ENCODE assay signal across 8 cellular contexts in the genomic region with DNA sequence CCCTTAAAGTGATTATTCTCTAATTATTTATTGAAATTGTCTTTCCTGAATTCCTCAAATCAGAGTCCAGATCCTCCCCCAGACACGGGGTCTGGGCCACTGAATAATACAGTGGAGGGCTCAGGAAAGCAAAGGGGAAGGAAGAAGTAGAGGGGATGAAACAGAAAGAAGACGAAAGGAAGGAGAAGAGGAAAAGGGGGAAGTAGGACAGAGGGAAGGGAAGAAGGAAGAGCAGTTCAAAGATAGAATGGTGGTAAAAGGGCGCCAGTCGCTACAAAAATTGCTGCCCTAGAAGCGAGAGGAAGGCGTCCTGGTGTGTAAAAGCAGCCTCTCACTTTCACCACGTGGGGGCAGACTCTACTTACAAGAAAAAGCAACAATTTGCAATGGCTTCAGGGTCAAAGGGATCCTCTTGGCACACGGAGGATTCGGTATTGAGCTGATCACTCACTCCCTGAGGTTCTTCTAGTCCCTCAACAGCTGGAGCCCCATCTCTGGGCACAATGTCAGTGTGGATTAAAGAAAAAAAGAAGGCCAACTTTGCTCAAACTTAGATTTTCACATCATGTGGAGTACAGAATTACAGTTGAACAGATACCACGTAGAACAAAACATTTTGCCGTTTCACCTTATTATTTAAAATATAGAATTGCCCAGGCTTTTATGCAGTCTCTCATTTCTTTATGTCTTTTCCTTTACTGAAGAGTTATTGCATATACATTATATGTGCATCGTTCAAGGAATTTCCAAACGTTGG. TPM values are rescaled to one million over a fixed set of nuclear protein-coding genes. Genes with fewer than 3 reads are reported as not detected.
A peak's percentile ranks its signal among the peaks of the same experiment; 100 is the strongest.
DNase-seq lines count a peak whose midpoint lies in the region; ATAC-seq and TF ChIP-seq lines count a peak whose summit lies in the region.

No MANE protein-coding gene starts in this region.

- no peaks in the 10 kb centered on the region for H3K9me3 ChIP-seq in colonic mucosa

- no peak overlapping the region for H3K4me3 Mint-ChIP-seq in activated CD4-positive, alpha-beta T cell treated with anti-CD3 and anti-CD28 coated beads, Interleukin-2, amount 10 ng/mL, durations not matched to agents 24 days and 14 days

- H3K36me3 ChIP-seq in colonic mucosa: no peaks in the 10 kb centered on the region

- no peaks in the 10 kb centered on the region for H3K27me3 ChIP-seq in colonic mucosa

- H3K27me3 Mint-ChIP-seq in activated CD4-positive, alpha-beta T cell treated with anti-CD3 and anti-CD28 coated beads, Interleukin-2, amount 10 ng/mL, durations not matched to agents 24 days and 14 days: peaks cover 17% of the 10 kb centered on the region

- no peak overlapping the region for H3K4me3 ChIP-seq in colonic mucosa
- H3K4me3 ChIP-seq in lower leg skin (ENCODE audit: low read depth, poor library complexity, severe bottlenecking): no peak overlapping the region

- WGBS in lower leg skin, 2 donors: 19 to 20% methylated on average over 13 of the region's 13 CpGs

- intact Hi-C loops in Right ventricle myocardium inferior (cut with DNase I): loop anchor here (1.0 to 5.0 kb wide), 4 partner anchors 130 to 591 kb away; no protein-coding TSS in a partner anchor
- intact Hi-C loops in cardiac septum (cut with DNase I): loop anchor here (2.0 kb wide), 3 partner anchors 131 to 591 kb away; no protein-coding TSS in a partner anchor
- intact Hi-C loops in activated CD4-positive, alpha-beta T cell treated with anti-CD3 and anti-CD28 coated beads, Interleukin-2, amount 10 ng/mL, durations not matched to agents 24 days and 14 days (cut with micrococcal nuclease): loop anchor here (1.0 to 2.0 kb wide), 3 partner anchors 130 to 593 kb away; no protein-coding TSS in a partner anchor
- intact Hi-C loops in colonic mucosa (cut with DNase I): loop anchor here (1.0 to 2.0 kb wide), 2 partner anchors 130 to 305 kb away; no protein-coding TSS in a partner anchor
- intact Hi-C loops in lower leg skin (cut with DNase I; ENCODE audit: low total_unique reads): loop anchor here (5.0 kb wide), 3 partner anchors 133 to 593 kb away; no protein-coding TSS in a partner anchor

- ATAC-seq in Right ventricle myocardium inferior: peak; percentile 77
- ATAC-seq in HG03432 (IDR thresholded peaks at IDR 0.05; ENCODE audit: unreplicated experiment): peak; percentile 80

- no peaks in the 10 kb centered on the region for H3K9me3 Mint-ChIP-seq in activated CD4-positive, alpha-beta T cell treated with anti-CD3 and anti-CD28 coated beads, Interleukin-2, amount 10 ng/mL, durations not matched to agents 24 days and 14 days

- TF ChIP-seq POLR2A in lower leg skin (IDR thresholded peaks at IDR 0.05): no peak

- DNase-seq in Right ventricle myocardium inferior (ENCODE audit: missing footprints) (no peak), cardiac septum (ENCODE audit: low spot score) (no peak), NCI-H524 (lab: John Stamatoyannopoulos, UW) (peak; percentile 62 to 81), colonic mucosa (peak; percentile 82), lower leg skin (ENCODE audit: low spot score in 2 of 2) (peak; percentile 60 to 86)
- DNase-seq in activated CD4-positive, alpha-beta T cell treated with anti-CD3 and anti-CD28 coated beads, Interleukin-2, amount 10 ng/mL, durations not matched to agents 24 days and 14 days: peak; percentile 88
- peak; percentile 38 to 59 (median 44) for DNase-seq in stimulated activated CD4-positive, alpha-beta T cell treated with anti-CD3 and anti-CD28 coated beads, TNF-alpha, amount 100 ng/mL, for 48 hours (ENCODE audit: low read depth in 3 of 3)

- peak overlapping the region in 1 of 2 donors; percentile 19 for H3K9ac ChIP-seq in colonic mucosa (ENCODE audit: low read depth in 2 of 2, low read length in 2 of 2)

- TF ChIP-seq CTCF in colonic mucosa (IDR thresholded peaks at IDR 0.05): peak; percentile 86
- peak in 1 of 3 donors; percentile 66 for TF ChIP-seq CTCF in lower leg skin (IDR thresholded peaks at IDR 0.05)

- no peak overlapping the region for H3K27ac ChIP-seq in colonic mucosa

- peaks cover 9% of the 10 kb centered on the region for H3K4me1 ChIP-seq in colonic mucosa

- H3K4me1 Mint-ChIP-seq in activated CD4-positive, alpha-beta T cell treated with anti-CD3 and anti-CD28 coated beads, Interleukin-2, amount 10 ng/mL, durations not matched to agents 24 days and 14 days: peaks cover 16% of the 10 kb centered on the region

- H3K36me3 Mint-ChIP-seq in activated CD4-positive, alpha-beta T cell treated with anti-CD3 and anti-CD28 coated beads, Interleukin-2, amount 10 ng/mL, durations not matched to agents 24 days and 14 days (ENCODE audit: low read depth): no peaks in the 10 kb centered on the region

- H3K27ac Mint-ChIP-seq in activated CD4-positive, alpha-beta T cell treated with anti-CD3 and anti-CD28 coated beads, Interleukin-2, amount 10 ng/mL, durations not matched to agents 24 days and 14 days: no peak overlapping the region

RNA-seq across cellular contexts. Expression of a gene that starts 31.4 kb away (rescaled TPM):
- total RNA-seq in Right ventricle myocardium inferior: not detected
- total RNA-seq in cardiac septum: not detected
- total RNA-seq in activated CD4-positive, alpha-beta T cell treated with anti-CD3 and anti-CD28 coated beads, Interleukin-2, amount 10 ng/mL, durations not matched to agents 24 days and 14 days: not detected in 2 replicates
- total RNA-seq in colonic mucosa: not detected
- total RNA-seq in lower leg skin: not detected

Comparison
In these comparisons a context has a peak if more than half of its experiments do, and no peak if none do; other contexts are left out.
1. DNase-seq: peak in NCI-H524 (2 of 2), activated CD4-positive, alpha-beta T cell treated with anti-CD3 and anti-CD28 coated beads, Interleukin-2, amount 10 ng/mL, durations not matched to agents 24 days and 14 days (single experiment), colonic mucosa (single experiment), lower leg skin (2 of 2) and stimulated activated CD4-positive, alpha-beta T cell treated with anti-CD3 and anti-CD28 coated beads, TNF-alpha, amount 100 ng/mL, for 48 hours (3 of 3); none in Right ventricle myocardium inferior (single experiment) and cardiac septum (single experiment).